Comparison of ENCODE assay signal across 1 cellular context in genomic region chr22:27903805-27904473, GRCh38.
TF ChIP-seq lines count a peak whose summit lies in the region.

No MANE protein-coding gene starts in this region.

TF ChIP-seq in HEK293, 187 proteins besides CTCF, POLR2A, EP300 and RAD21 (continued from another document):
- TF ChIP-seq ZBTB49 (tag by site-specific recombination; IDR thresholded peaks at IDR 0.05; ENCODE audit: low read depth) (no peak), ZNF394 (tag by site-specific recombination; IDR thresholded peaks at IDR 0.05; ENCODE audit: borderline replicate concordance) (no peak), ATF2 (tag by site-specific recombination; IDR thresholded peaks at IDR 0.05; ENCODE audit: low read depth) (no peak), ZSCAN5A (tag by site-specific recombination; IDR thresholded peaks at IDR 0.05) (no peak), ZNF571 (tag by site-specific recombination; IDR thresholded peaks at IDR 0.05) (no peak), ZNF596 (tag by site-specific recombination; IDR thresholded peaks at IDR 0.05) (no peak), ZSCAN23 (tag by site-specific recombination; IDR thresholded peaks at IDR 0.05) (no peak), ZXDB (tag by site-specific recombination; IDR thresholded peaks at IDR 0.05) (0 out of 2 replicates have a peak, but pooled peaks have one; percentile 41), ZNF23 (tag by site-specific recombination; IDR thresholded peaks at IDR 0.05; ENCODE audit: borderline replicate concordance) (no peak), ZBTB11 (tag by site-specific recombination; conservative IDR thresholded peaks at IDR 0.05; ENCODE audit: low read depth) (no peak), ZNF785 (tag by site-specific recombination; IDR thresholded peaks at IDR 0.05) (no peak), OSR2 (tag by site-specific recombination; IDR thresholded peaks at IDR 0.05) (0 out of 2 replicates have a peak, but pooled peaks have one; percentile 11)
- TF ChIP-seq, protein P1, sequence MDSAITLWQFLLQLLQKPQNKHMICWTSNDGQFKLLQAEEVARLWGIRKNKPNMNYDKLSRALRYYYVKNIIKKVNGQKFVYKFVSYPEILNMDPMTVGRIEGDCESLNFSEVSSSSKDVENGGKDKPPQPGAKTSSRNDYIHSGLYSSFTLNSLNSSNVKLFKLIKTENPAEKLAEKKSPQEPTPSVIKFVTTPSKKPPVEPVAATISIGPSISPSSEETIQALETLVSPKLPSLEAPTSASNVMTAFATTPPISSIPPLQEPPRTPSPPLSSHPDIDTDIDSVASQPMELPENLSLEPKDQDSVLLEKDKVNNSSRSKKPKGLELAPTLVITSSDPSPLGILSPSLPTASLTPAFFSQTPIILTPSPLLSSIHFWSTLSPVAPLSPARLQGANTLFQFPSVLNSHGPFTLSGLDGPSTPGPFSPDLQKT (IDR thresholded peaks at IDR 0.05; ENCODE audit: borderline replicate concordance, low read depth, low read length), result no peak
- TF ChIP-seq, protein P2, sequence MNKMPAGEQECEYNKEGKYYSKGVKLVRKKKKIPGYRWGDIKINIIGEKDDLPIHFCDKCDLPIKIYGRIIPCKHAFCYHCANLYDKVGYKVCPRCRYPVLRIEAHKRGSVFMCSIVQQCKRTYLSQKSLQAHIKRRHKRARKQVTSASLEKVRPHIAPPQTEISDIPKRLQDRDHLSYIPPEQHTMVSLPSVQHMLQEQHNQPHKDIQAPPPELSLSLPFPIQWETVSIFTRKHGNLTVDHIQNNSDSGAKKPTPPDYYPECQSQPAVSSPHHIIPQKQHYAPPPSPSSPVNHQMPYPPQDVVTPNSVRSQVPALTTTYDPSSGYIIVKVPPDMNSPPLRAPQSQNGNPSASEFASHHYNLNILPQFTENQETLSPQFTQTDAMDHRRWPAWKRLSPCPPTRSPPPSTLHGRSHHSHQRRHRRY (tag by site-specific recombination; IDR thresholded peaks at IDR 0.05), result no peak
- TF ChIP-seq, protein P3, sequence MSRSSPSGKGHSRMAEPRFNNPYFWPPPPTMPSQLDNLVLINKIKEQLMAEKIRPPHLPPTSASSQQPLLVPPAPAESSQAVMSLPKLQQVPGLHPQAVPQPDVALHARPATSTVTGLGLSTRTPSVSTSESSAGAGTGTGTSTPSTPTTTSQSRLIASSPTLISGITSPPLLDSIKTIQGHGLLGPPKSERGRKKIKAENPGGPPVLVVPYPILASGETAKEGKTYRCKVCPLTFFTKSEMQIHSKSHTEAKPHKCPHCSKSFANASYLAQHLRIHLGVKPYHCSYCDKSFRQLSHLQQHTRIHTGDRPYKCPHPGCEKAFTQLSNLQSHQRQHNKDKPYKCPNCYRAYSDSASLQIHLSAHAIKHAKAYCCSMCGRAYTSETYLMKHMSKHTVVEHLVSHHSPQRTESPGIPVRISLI (tag by site-specific recombination; IDR thresholded peaks at IDR 0.05), result no peak
- TF ChIP-seq, protein P4, sequence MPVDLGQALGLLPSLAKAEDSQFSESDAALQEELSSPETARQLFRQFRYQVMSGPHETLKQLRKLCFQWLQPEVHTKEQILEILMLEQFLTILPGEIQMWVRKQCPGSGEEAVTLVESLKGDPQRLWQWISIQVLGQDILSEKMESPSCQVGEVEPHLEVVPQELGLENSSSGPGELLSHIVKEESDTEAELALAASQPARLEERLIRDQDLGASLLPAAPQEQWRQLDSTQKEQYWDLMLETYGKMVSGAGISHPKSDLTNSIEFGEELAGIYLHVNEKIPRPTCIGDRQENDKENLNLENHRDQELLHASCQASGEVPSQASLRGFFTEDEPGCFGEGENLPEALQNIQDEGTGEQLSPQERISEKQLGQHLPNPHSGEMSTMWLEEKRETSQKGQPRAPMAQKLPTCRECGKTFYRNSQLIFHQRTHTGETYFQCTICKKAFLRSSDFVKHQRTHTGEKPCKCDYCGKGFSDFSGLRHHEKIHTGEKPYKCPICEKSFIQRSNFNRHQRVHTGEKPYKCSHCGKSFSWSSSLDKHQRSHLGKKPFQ (tag by site-specific recombination; IDR thresholded peaks at IDR 0.05), result 0 out of 2 replicates have a peak, but pooled peaks have one; percentile 33
- TF ChIP-seq, protein P5, sequence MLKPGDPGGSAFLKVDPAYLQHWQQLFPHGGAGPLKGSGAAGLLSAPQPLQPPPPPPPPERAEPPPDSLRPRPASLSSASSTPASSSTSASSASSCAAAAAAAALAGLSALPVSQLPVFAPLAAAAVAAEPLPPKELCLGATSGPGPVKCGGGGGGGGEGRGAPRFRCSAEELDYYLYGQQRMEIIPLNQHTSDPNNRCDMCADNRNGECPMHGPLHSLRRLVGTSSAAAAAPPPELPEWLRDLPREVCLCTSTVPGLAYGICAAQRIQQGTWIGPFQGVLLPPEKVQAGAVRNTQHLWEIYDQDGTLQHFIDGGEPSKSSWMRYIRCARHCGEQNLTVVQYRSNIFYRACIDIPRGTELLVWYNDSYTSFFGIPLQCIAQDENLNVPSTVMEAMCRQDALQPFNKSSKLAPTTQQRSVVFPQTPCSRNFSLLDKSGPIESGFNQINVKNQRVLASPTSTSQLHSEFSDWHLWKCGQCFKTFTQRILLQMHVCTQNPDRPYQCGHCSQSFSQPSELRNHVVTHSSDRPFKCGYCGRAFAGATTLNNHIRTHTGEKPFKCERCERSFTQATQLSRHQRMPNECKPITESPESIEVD (tag by site-specific recombination; IDR thresholded peaks at IDR 0.05), result 0 out of 2 replicates have a peak, but pooled peaks have one; percentile 23
TF ChIP-seq in HEK293: peak in this region for 6.
